ENCODE assay signal across 8 cellular contexts in the genomic region with DNA sequence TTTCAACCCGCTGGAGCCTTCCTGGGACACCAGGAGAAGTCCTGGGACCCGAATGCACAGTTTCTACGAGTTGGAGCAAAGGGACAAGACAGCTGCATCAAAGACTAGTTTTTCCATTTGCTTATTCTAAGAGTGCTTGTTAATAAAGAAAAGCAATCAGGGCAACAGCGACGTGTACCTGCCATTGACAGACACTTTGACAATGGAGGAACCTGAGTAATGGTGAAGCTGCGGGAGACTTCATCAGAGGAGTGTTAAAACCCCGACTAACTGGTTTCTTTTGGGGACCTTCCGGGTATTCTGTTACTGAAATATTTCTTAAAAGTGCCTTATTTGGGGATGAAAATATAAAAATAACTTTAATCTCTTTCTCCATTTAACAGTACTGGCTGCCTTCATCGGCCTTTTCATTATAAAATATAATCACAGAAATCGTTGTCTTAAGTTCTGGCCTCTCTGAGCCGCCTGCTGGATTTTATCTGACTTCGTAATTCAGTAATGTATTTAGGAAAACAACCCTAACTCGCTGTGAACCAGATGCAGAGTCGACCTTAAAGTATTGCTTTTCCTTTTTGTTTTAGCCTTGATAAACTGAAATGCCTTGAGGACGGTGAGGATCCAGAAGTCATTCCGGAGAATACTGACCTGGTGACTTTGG. TPM values are rescaled to one million over a fixed set of nuclear protein-coding genes. Genes with fewer than 3 reads are reported as not detected.
DNase-seq lines count a peak whose midpoint lies in the region; ATAC-seq, FAIRE-seq and TF ChIP-seq lines count a peak whose summit lies in the region.

No MANE protein-coding gene starts in this region.

- no peaks in the 10 kb centered on the region for H3K27me3 ChIP-seq in neural cell (ENCODE audit: insufficient read depth, low read depth, low read length)

- H3K27ac ChIP-seq in neural cell (ENCODE audit: low read length): peak overlapping the region; percentile 96

- TF ChIP-seq EP300 in neural cell (conservative IDR thresholded peaks at IDR 0.05; ENCODE audit: poor library complexity, severe bottlenecking): no peak

- TF ChIP-seq RAD21 in neural cell (conservative IDR thresholded peaks at IDR 0.05): no peak

- H4K20me1 ChIP-seq in neural cell (ENCODE audit: insufficient read depth): no peaks in the 10 kb centered on the region

- peak overlapping the region; percentile 81 for H2AFZ ChIP-seq in neural cell (ENCODE audit: low read depth, low read length)

- H3K4me2 ChIP-seq in neural cell (ENCODE audit: low read length): peak overlapping the region; percentile 91

- FAIRE-seq in GM19239 (lab: Jason Lieb, UNC): peak; percentile 64
- no peak for FAIRE-seq in frontal cortex (lab: Jason Lieb, UNC)

- POLR2A ChIA-PET in AG04449 (lab: Yijun Ruan, JAX): interaction anchor here (1.0 to 1.2 kb wide), 3 partner anchors 117 to 211 kb away, joined by 3 to 7 read pairs (median 3); partner anchors contain the start of gene TTC39B

- CTCF ChIA-PET in AG04449 (lab: Yijun Ruan, JAX): interaction anchor here (0.8 to 3.6 kb wide), 9 partner anchors 9 to 213 kb away, joined by 3 to 13 read pairs (median 3); partner anchors contain the start of gene CCDC171

- peak overlapping the region; percentile 94 for H3K9ac ChIP-seq in neural cell (ENCODE audit: low read length)

- no peaks in the 10 kb centered on the region for H3F3A ChIP-seq in neural cell (ENCODE audit: insufficient read depth, low read length, poor library complexity, severe bottlenecking)

- TF ChIP-seq POLR2A in erythroblast (IDR thresholded peaks at IDR 0.05; ENCODE audit: low read length): no peak

- H3K9me3 ChIP-seq in neural cell (ENCODE audit: low read length): no peaks in the 10 kb centered on the region

- H3K36me3 ChIP-seq in neural cell (ENCODE audit: insufficient read depth, low read length): peaks cover 6% of the 10 kb centered on the region

- no peak for TF ChIP-seq CTCF in AG04449 (IDR thresholded peaks at IDR 0.05; ENCODE audit: insufficient read depth, low read length, missing control alignments)
- TF ChIP-seq CTCF in neural cell (IDR thresholded peaks at IDR 0.05; ENCODE audit: poor library complexity, severe bottlenecking): peak; percentile 14

- DNase-seq in AG04449 (ENCODE audit: low read depth, low spot score): no peak
- DNase-seq in GM19239 (ENCODE audit: insufficient read length, low spot score): no peak
- peak; percentile 6 for DNase-seq in SK-N-DZ (ENCODE audit: low spot score)
- peak; percentile 51 to 60 for DNase-seq in erythroblast (lab: John Stamatoyannopoulos, UW)
- no peak for DNase-seq in frontal cortex (ENCODE audit: low spot score in 2 of 2)

- H3K79me2 ChIP-seq in neural cell (replicated peaks; ENCODE audit: insufficient read depth, low read length): peaks cover 52% of the 10 kb centered on the region

- ATAC-seq in GM18861 (IDR thresholded peaks at IDR 0.05; ENCODE audit: unreplicated experiment): no peak
- ATAC-seq in HG03135 (IDR thresholded peaks at IDR 0.05; ENCODE audit: unreplicated experiment): no peak

- peak overlapping the region; percentile 83 for H3K4me3 ChIP-seq in AG04449 (ENCODE audit: low read depth, low read length)
- H3K4me3 ChIP-seq in neural cell (ENCODE audit: low read length): peak overlapping the region; percentile 87

- H3K9me2 ChIP-seq in neural cell (ENCODE audit: insufficient read depth, low read length): no peaks in the 10 kb centered on the region

TF ChIP-seq in neural cell, 6 proteins besides CTCF, POLR2A, EP300 and RAD21:
- no peak for TF ChIP-seq EZH2 (IDR thresholded peaks at IDR 0.05; ENCODE audit: borderline replicate concordance, insufficient read depth, low read length, poor library complexity, severe bottlenecking)
- no peak for TF ChIP-seq SMC3 (conservative IDR thresholded peaks at IDR 0.05; ENCODE audit: poor library complexity)
- no peak for TF ChIP-seq MXI1 (conservative IDR thresholded peaks at IDR 0.05; ENCODE audit: poor library complexity, severe bottlenecking)
- no peak for TF ChIP-seq TAF1 (IDR thresholded peaks at IDR 0.05; ENCODE audit: low read depth)
- TF ChIP-seq, protein P1, sequence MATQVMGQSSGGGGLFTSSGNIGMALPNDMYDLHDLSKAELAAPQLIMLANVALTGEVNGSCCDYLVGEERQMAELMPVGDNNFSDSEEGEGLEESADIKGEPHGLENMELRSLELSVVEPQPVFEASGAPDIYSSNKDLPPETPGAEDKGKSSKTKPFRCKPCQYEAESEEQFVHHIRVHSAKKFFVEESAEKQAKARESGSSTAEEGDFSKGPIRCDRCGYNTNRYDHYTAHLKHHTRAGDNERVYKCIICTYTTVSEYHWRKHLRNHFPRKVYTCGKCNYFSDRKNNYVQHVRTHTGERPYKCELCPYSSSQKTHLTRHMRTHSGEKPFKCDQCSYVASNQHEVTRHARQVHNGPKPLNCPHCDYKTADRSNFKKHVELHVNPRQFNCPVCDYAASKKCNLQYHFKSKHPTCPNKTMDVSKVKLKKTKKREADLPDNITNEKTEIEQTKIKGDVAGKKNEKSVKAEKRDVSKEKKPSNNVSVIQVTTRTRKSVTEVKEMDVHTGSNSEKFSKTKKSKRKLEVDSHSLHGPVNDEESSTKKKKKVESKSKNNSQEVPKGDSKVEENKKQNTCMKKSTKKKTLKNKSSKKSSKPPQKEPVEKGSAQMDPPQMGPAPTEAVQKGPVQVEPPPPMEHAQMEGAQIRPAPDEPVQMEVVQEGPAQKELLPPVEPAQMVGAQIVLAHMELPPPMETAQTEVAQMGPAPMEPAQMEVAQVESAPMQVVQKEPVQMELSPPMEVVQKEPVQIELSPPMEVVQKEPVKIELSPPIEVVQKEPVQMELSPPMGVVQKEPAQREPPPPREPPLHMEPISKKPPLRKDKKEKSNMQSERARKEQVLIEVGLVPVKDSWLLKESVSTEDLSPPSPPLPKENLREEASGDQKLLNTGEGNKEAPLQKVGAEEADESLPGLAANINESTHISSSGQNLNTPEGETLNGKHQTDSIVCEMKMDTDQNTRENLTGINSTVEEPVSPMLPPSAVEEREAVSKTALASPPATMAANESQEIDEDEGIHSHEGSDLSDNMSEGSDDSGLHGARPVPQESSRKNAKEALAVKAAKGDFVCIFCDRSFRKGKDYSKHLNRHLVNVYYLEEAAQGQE (IDR thresholded peaks at IDR 0.05; ENCODE audit: borderline replicate concordance): no peak
- no peak for TF ChIP-seq POLR2AphosphoS5 (IDR thresholded peaks at IDR 0.05)

RNA-seq across cellular contexts. Expression of gene SNAPC3, which starts 0.8 kb away (rescaled TPM):
- 31.2 and 32.7 TPM in 2 replicates for polyA plus RNA-seq in SK-N-DZ (2014; cell fraction: cytosol; rRNA removed)
- polyA plus RNA-seq in SK-N-DZ (2014; cell fraction: nucleus; rRNA removed): 50.6 and 50.8 TPM in 2 replicates
- polyA plus RNA-seq in neural cell: 96.6 and 107 TPM in 2 replicates
- 154 and 157 TPM in 2 replicates for polyA minus RNA-seq in neural cell
- 72.2 TPM for total RNA-seq in frontal cortex

Comparison
In these comparisons a context has a peak if more than half of its experiments do, and no peak if none do; other contexts are left out.
1. DNase-seq: peak in SK-N-DZ (single experiment) and erythroblast (2 of 2); none in AG04449 (single experiment), GM19239 (single experiment) and frontal cortex (0 of 2).